In genomic region chr2:216665717-216666116, GRCh38 we compare ENCODE assay signal across 11 cellular contexts. TPM values are rescaled to one million over a fixed set of nuclear protein-coding genes. Genes with fewer than 3 reads are reported as not detected.
DNase-seq lines count a peak whose midpoint lies in the region; ATAC-seq, FAIRE-seq and TF ChIP-seq lines count a peak whose summit lies in the region.
"Had no signal": no experiment of that assay in that cellular context is flagged by ENCODE, and none has a peak within 500 bp of the region (broad histone marks: within the 10 kb centered on the region; RNA-seq: fewer than 3 reads in every experiment).

No MANE protein-coding gene starts in this region.

- FAIRE-seq in pancreas (lab: Jason Lieb, UNC), result no peak
- FAIRE-seq in H54 (lab: Jason Lieb, UNC), result no peak

- H3K9ac ChIP-seq in HUES64 (ENCODE audit: low read depth, low read length), result no peak overlapping the region

- no peak overlapping the region for H2AFZ ChIP-seq in PC-9

- H3K27me3 ChIP-seq in HUES64 (ENCODE audit: insufficient read depth, low read length), result no peaks in the 10 kb centered on the region
- no peaks in the 10 kb centered on the region for H3K27me3 ChIP-seq in PC-9 (ENCODE audit: insufficient read depth, low read depth)
- no peaks in the 10 kb centered on the region for H3K27me3 ChIP-seq in pancreas
- H3K27me3 ChIP-seq in CD4-positive, alpha-beta T cell (ENCODE audit: control insufficient read depth, insufficient read depth, low read length), result no peaks in the 10 kb centered on the region
- H3K27me3 ChIP-seq: brain microvascular endothelial cell had no signal

- peaks cover 12% of the 10 kb centered on the region for H3K27me3 Mint-ChIP-seq in glutamatergic neuron (ENCODE audit: unreplicated experiment)
- H3K27me3 Mint-ChIP-seq in CD4-positive, alpha-beta T cell, result no peaks in the 10 kb centered on the region

- CTCF ChIA-PET in PC-9 (lab: Charles Lee), result interaction anchor here (0.6 to 2.2 kb wide), 5 partner anchors 50 to 845 kb away, joined by 3 to 20 read pairs (median 5); no protein-coding TSS in a partner anchor
- CTCF ChIA-PET in CD4-positive, alpha-beta T cell (lab: Charles Lee), result interaction anchor here (1.2 to 1.5 kb wide), 4 partner anchors 13 to 632 kb away, joined by 3 to 6 read pairs (median 4); no protein-coding TSS in a partner anchor

- H3K27ac Mint-ChIP-seq in glutamatergic neuron (ENCODE audit: unreplicated experiment), result no peak overlapping the region
- H3K27ac Mint-ChIP-seq in CD4-positive, alpha-beta T cell, result no peak overlapping the region

- H3F3A ChIP-seq in PC-9 (ENCODE audit: insufficient read depth, low read depth), result peaks cover 10% of the 10 kb centered on the region; the same call in 1 of the 2 replicates

- peak; percentile 38 to 46 for DNase-seq in PC-9
- DNase-seq in glutamatergic neuron, result peak; percentile 76
- DNase-seq in pancreas, result peak in 4 of 6 donors; percentile 38 to 80 (median 50)
- no peak for DNase-seq in CD4-positive, alpha-beta T cell
- DNase-seq in activated CD4-positive, alpha-beta T cell treated with anti-CD3 and anti-CD28 coated beads, Interleukin-2, amount 50 U/mL, for 48 hours, result no peak
- no peak for DNase-seq in H54 (ENCODE audit: insufficient read length, low spot score)
- DNase-seq in hypothalamus (lab: John Stamatoyannopoulos, UW), result no peak
- DNase-seq: activated CD8-positive, alpha-beta memory T cell treated with anti-CD3 and anti-CD28 coated beads, Interleukin-2, amount 50 U/mL, for 48 hours; brain microvascular endothelial cell had no signal

- H3K36me3 ChIP-seq in HUES64 (ENCODE audit: insufficient read depth, low read length), result peaks cover 37% of the 10 kb centered on the region
- no peaks in the 10 kb centered on the region for H3K36me3 ChIP-seq in PC-9 (ENCODE audit: low read depth)
- H3K36me3 ChIP-seq in pancreas, result no peaks in the 10 kb centered on the region

- peaks cover 2% of the 10 kb centered on the region for H3K9me3 Mint-ChIP-seq in glutamatergic neuron (ENCODE audit: unreplicated experiment)
- H3K9me3 Mint-ChIP-seq in CD4-positive, alpha-beta T cell, result no peaks in the 10 kb centered on the region

- H3K4me3 Mint-ChIP-seq in glutamatergic neuron (ENCODE audit: unreplicated experiment), result no peak overlapping the region
- no peak overlapping the region for H3K4me3 Mint-ChIP-seq in CD4-positive, alpha-beta T cell

- peaks cover 14% of the 10 kb centered on the region for H3K4me1 ChIP-seq in HUES64 (ENCODE audit: insufficient read depth, low read length)
- peaks cover 25% of the 10 kb centered on the region for H3K4me1 ChIP-seq in PC-9 (replicated peaks; ENCODE audit: insufficient read depth)
- H3K4me1 ChIP-seq in pancreas, result peaks cover 17 to 29% (median 27%) of the 10 kb centered on the region in 3 donors

- no peaks in the 10 kb centered on the region for H3K9me3 ChIP-seq in HUES64 (ENCODE audit: insufficient read depth, low read depth, low read length)
- H3K9me3 ChIP-seq in PC-9 (ENCODE audit: insufficient read depth, low read depth), result no peaks in the 10 kb centered on the region
- H3K9me3 ChIP-seq in pancreas, result no peaks in the 10 kb centered on the region
- no peaks in the 10 kb centered on the region for H3K9me3 ChIP-seq in CD4-positive, alpha-beta T cell (ENCODE audit: control insufficient read depth, low read length)

- no peaks in the 10 kb centered on the region for H3K79me2 ChIP-seq in PC-9 (ENCODE audit: low read depth)

- H3K36me3 Mint-ChIP-seq in glutamatergic neuron (ENCODE audit: unreplicated experiment), result peaks cover 11% of the 10 kb centered on the region
- H3K36me3 Mint-ChIP-seq in CD4-positive, alpha-beta T cell (ENCODE audit: low read depth), result no peaks in the 10 kb centered on the region

- 7% methylated on average over 12 of the region's 12 CpGs for WGBS in HUES64
- WGBS in pancreas, 2 donors, result 21 to 23% methylated on average over 12 of the region's 12 CpGs

- H3K4me2 ChIP-seq in PC-9, result peak overlapping the region; percentile 55

- H3K9me2 ChIP-seq in PC-9 (ENCODE audit: insufficient read depth), result no peaks in the 10 kb centered on the region

- peaks cover 12% of the 10 kb centered on the region for H3K4me1 Mint-ChIP-seq in glutamatergic neuron (ENCODE audit: low read depth, unreplicated experiment)
- no peaks in the 10 kb centered on the region for H3K4me1 Mint-ChIP-seq in CD4-positive, alpha-beta T cell (ENCODE audit: low read depth)

- no peak for TF ChIP-seq POLR2A in H54 (IDR thresholded peaks at IDR 0.05; ENCODE audit: low read depth, low read length)

- H3K4me3 ChIP-seq in HUES64 (ENCODE audit: low read length) (no peak overlapping the region), PC-9 (no peak overlapping the region), pancreas (no peak overlapping the region)

- ATAC-seq in pancreas, result peak; percentile 22 to 37 (median 30)
- no peak for ATAC-seq in CD4-positive, alpha-beta T cell (ENCODE audit: poor library complexity)

- POLR2A ChIA-PET in PC-9 (lab: Charles Lee; ENCODE audit: unreplicated experiment), result interaction anchor here (0.6 to 0.7 kb wide), 2 partner anchors 428 to 1857 kb away, joined by 4 to 6 read pairs; no protein-coding TSS in a partner anchor
- POLR2A ChIA-PET in CD4-positive, alpha-beta T cell (lab: Charles Lee), result interaction anchor here (0.9 kb wide), 1 partner anchor 13 kb away, joined by 3 read pairs; no protein-coding TSS in a partner anchor

- no TSS peak for BruUV-seq in PC-9 (replicated peaks; lab: Mats Ljungman, UMichigan)

- no peaks in the 10 kb centered on the region for H4K20me1 ChIP-seq in PC-9 (ENCODE audit: insufficient read depth)

- H3K27ac ChIP-seq in HUES64 (ENCODE audit: low read depth, low read length) (peak overlapping the region; percentile 14; the same call in 1 of the 2 replicates), PC-9 (peak overlapping the region; percentile 48), pancreas (peak overlapping the region in 3 of 4 donors; percentile 33 to 64 (median 50))
- H3K27ac ChIP-seq in CD4-positive, alpha-beta T cell (ENCODE audit: low read depth, low read length), result no peak overlapping the region
- H3K27ac ChIP-seq: brain microvascular endothelial cell had no signal

- TF ChIP-seq CTCF in PC-9 (conservative IDR thresholded peaks at IDR 0.05) (no peak), glutamatergic neuron (IDR thresholded peaks at IDR 0.05; ENCODE audit: partially characterized antibody, unreplicated experiment) (no peak), pancreas (IDR thresholded peaks at IDR 0.05) (no peak)
- no peak for TF ChIP-seq CTCF in CD4-positive, alpha-beta T cell (IDR thresholded peaks at IDR 0.05)

- intact Hi-C loops in PC-9 (cut with micrococcal nuclease; ENCODE audit: unreplicated experiment) (loop anchor here (1.0 to 5.0 kb wide), 5 partner anchors 29 to 1047 kb away; no protein-coding TSS in a partner anchor), pancreas (cut with DNase I) (loop anchor here (5.0 kb wide), 2 partner anchors 143 to 148 kb away; no protein-coding TSS in a partner anchor)
- intact Hi-C loops in CD4-positive, alpha-beta T cell (cut with DNase I, micrococcal nuclease), result loop anchor here (1.0 to 10.0 kb wide), 4 partner anchors 146 to 721 kb away; no protein-coding TSS in a partner anchor

RNA-seq across cellular contexts. Expression of gene IGFBP5, which starts 29.6 kb away (rescaled TPM):
- polyA plus RNA-seq in HUES64 (2013, experiment 1 of 2), result 21.8 TPM
- 60.0 TPM for polyA plus RNA-seq in HUES64 (2013, experiment 2 of 2)
- total RNA-seq in PC-9 (2021) (5.5 and 10.0 TPM in 2 replicates), glutamatergic neuron (ENCODE audit: unreplicated experiment) (0.51 TPM), pancreas (10 to 100 TPM in 5 of 6 donors, 1 to 10 TPM in 1; 8.2 to 91.6 (median 28.8) TPM)
- polyA plus RNA-seq in pancreas, result 10 to 100 TPM; 18.4 to 25.0 TPM
- total RNA-seq in CD4-positive, alpha-beta T cell, result not detected
- total RNA-seq: T-helper 1 cell treated with Interleukin-12 subunit alpha and Interleukin-12 subunit beta and Interleukin-4 antibody, amounts not matched to agents 30 ng/mL and 1 ng/mL, for 36 hours had no signal

RNA-seq across cellular contexts. Expression of gene IGFBP2, which starts 32.5 kb away (rescaled TPM):
- 353 TPM for polyA plus RNA-seq in HUES64 (2013, experiment 1 of 2)
- 448 TPM for polyA plus RNA-seq in HUES64 (2013, experiment 2 of 2)
- total RNA-seq in PC-9 (2021) (106 and 133 TPM in 2 replicates), glutamatergic neuron (ENCODE audit: unreplicated experiment) (208 TPM), pancreas (100 to 1,000 TPM in 4 of 6 donors, 10 to 100 TPM in 2; 76.3 to 211 (median 155) TPM)
- 10 to 100 TPM; 43.1 to 56.5 TPM for polyA plus RNA-seq in pancreas
- not detected for total RNA-seq in CD4-positive, alpha-beta T cell

Comparison
In these comparisons a context has a peak if more than half of its experiments do, and no peak if none do; other contexts are left out.
1. DNase-seq: peak in PC-9 (2 of 2), glutamatergic neuron (single experiment) and pancreas (4 of 6); none in CD4-positive, alpha-beta T cell (0 of 10), activated CD4-positive, alpha-beta T cell treated with anti-CD3 and anti-CD28 coated beads, Interleukin-2, amount 50 U/mL, for 48 hours (0 of 2), H54 (single experiment) and hypothalamus (0 of 51).
2. RNA of gene IGFBP2, which starts 32.5 kb away (total RNA-seq): 208 TPM in glutamatergic neuron (single experiment), 76.3 to 211 TPM in pancreas and 106 to 133 TPM in PC-9; not detected in CD4-positive, alpha-beta T cell; every median in the first group is over 10 times any median in the second.